ENCODE assay signal across 22 cellular contexts in the genomic region with DNA sequence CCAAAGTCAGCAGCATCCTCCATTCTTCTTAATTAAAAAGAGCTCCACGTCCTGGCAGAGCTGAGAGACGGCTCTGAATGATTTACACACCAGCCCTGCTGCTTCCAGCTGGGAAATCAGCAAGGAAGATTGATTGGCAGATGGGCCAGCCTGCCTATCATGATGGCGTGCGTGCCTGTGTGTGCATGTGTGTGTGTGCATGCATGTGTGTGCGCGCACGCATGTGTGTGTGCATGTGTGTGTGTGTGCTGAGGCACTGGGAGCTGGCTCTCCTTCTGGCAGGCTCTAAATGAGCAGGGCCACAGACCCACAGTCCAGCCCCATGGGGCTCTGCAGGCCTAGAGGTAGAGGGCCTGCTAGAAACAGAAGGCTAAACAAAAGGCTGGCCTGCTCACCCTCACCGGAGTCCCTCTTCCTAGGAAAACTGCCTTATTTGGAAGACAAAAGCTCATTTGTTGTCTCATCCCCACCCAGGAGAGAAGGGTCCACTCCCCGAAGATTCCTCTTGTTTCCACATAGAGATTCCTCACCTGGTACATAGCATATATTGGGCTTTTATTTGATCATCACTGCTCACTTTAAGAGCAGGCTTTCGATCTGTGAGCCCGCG. TPM values are rescaled to one million over a fixed set of nuclear protein-coding genes. Genes with fewer than 3 reads are reported as not detected.
A peak's percentile ranks its signal among the peaks of the same experiment; 100 is the strongest.
DNase-seq lines count a peak whose midpoint lies in the region; ATAC-seq and TF ChIP-seq lines count a peak whose summit lies in the region.
"Had no signal": no experiment of that assay in that cellular context is flagged by ENCODE, and none has a peak within 500 bp of the region (broad histone marks: within the 10 kb centered on the region; RNA-seq: fewer than 3 reads in every experiment).

No MANE protein-coding gene starts in this region.

- WGBS in mesodermal cell (ENCODE audit: insufficient coverage in 2 of 2), 2 experiments: 44 to 66% methylated on average over 7 to 8 of the region's 12 CpGs
- WGBS in smooth muscle cell (ENCODE audit: low lambda C conversion rate): 71% methylated on average over 12 of the region's 12 CpGs

- H3K4me2 ChIP-seq in smooth muscle cell: no peak overlapping the region

- H3K27ac ChIP-seq in WERI-Rb-1 (peak overlapping the region; percentile 80), mesodermal cell (ENCODE audit: low read depth, low read length, severe bottlenecking) (peak overlapping the region; percentile 58), smooth muscle cell (ENCODE audit: low read depth) (no peak overlapping the region)
- H3K27ac ChIP-seq: brain microvascular endothelial cell, GM23248 had no signal

- no peak overlapping the region for H2AFZ ChIP-seq in smooth muscle cell (ENCODE audit: low read depth)
- H2AFZ ChIP-seq: GM23248 had no signal

- no peaks in the 10 kb centered on the region for H4K20me1 ChIP-seq in smooth muscle cell (ENCODE audit: low read depth)

- no peaks in the 10 kb centered on the region for H3K36me3 ChIP-seq in WERI-Rb-1
- H3K36me3 ChIP-seq in mesodermal cell (ENCODE audit: control insufficient read depth, insufficient read depth, low read length): no peaks in the 10 kb centered on the region
- H3K36me3 ChIP-seq in smooth muscle cell (ENCODE audit: low read depth): no peaks in the 10 kb centered on the region
- H3K36me3 ChIP-seq: brain microvascular endothelial cell had no signal

- no peaks in the 10 kb centered on the region for H3K79me2 ChIP-seq in smooth muscle cell (ENCODE audit: low read depth)

- no peak overlapping the region for H3K9ac ChIP-seq in smooth muscle cell (ENCODE audit: low read depth)
- H3K9ac ChIP-seq: GM23248 had no signal

- H3K4me3 ChIP-seq in WERI-Rb-1 (ENCODE audit: low read depth, low read length) (no peak overlapping the region), mesodermal cell (ENCODE audit: extremely low read depth, insufficient read depth, low read length, poor library complexity, severe bottlenecking) (no peak overlapping the region), smooth muscle cell (no peak overlapping the region)
- H3K4me3 ChIP-seq: GM23248 had no signal

- no peaks in the 10 kb centered on the region for H3K27me3 ChIP-seq in WERI-Rb-1 (ENCODE audit: insufficient read depth, low read depth, severe bottlenecking)
- H3K27me3 ChIP-seq in smooth muscle cell (ENCODE audit: low read depth): peaks cover 5% of the 10 kb centered on the region

- TF ChIP-seq CTCF in WERI-Rb-1 (IDR thresholded peaks at IDR 0.05; ENCODE audit: low read depth, low read length) (no peak), smooth muscle cell (IDR thresholded peaks at IDR 0.05; ENCODE audit: borderline replicate concordance, insufficient read depth, poor library complexity, severe bottlenecking) (no peak)

- DNase-seq in ELF-1 (ENCODE audit: low read depth, low spot score) (peak; percentile 85), NCI-H128 (lab: John Stamatoyannopoulos, UW; ENCODE audit: unreplicated experiment) (peak; percentile 26), WERI-Rb-1 (peak; percentile 93), left cardiac atrium (no peak), cerebellar cortex (ENCODE audit: low spot score) (no peak), germinal center (ENCODE audit: low spot score) (no peak), smooth muscle cell (lab: John Stamatoyannopoulos, UW; ENCODE audit: unreplicated experiment) (no peak)
- DNase-seq: activated CD4-positive, alpha-beta T cell treated with anti-CD3 and anti-CD28 coated beads for 1 hour; activated CD8-positive, alpha-beta memory T cell treated with anti-CD3 and anti-CD28 coated beads, Interleukin-2, amount 50 U/mL, for 4 hours; activated naive CD4-positive, alpha-beta T cell treated with anti-CD3 and anti-CD28 coated beads, Interleukin-2, amount 10 ng/mL, durations not matched to agents 7 days and 5 days; AML-193; brain microvascular endothelial cell; DND-41; GM23248; NCI-H748 treated with DMSO at 0.1 percent for 48 hours; occipital lobe; RPMI8226; stimulated activated naive B cell treated with anti-CD40 and anti-IgM and Interleukin-4, amounts not matched to agents 10 μg/mL and 1 μg/mL and 100 μg/mL, for 72 hours had no signal

- no peaks in the 10 kb centered on the region for H3F3A ChIP-seq in smooth muscle cell (ENCODE audit: low read depth)

- H3K9me3 ChIP-seq in WERI-Rb-1 (ENCODE audit: severe bottlenecking) (no peaks in the 10 kb centered on the region), mesodermal cell (ENCODE audit: control insufficient read depth, low read length) (no peaks in the 10 kb centered on the region), smooth muscle cell (replicated peaks; ENCODE audit: low read depth) (no peaks in the 10 kb centered on the region)

- no peak for ATAC-seq in left cardiac atrium

- peaks cover 54% of the 10 kb centered on the region for H3K4me1 ChIP-seq in mesodermal cell (ENCODE audit: control insufficient read depth, insufficient read depth, low read length, poor library complexity, severe bottlenecking)
- peaks cover 31% of the 10 kb centered on the region for H3K4me1 ChIP-seq in smooth muscle cell (ENCODE audit: low read depth)

- intact Hi-C loops in left cardiac atrium (cut with DNase I): no loop called here

RNA-seq across cellular contexts. Expression of gene KLHDC8A, which starts 6.0 kb away (rescaled TPM):
- 5.5 TPM for polyA plus RNA-seq in mesodermal cell (2013, experiment 1 of 2)
- polyA plus RNA-seq in mesodermal cell (2013, experiment 2 of 2): 2.7 TPM
- total RNA-seq in left cardiac atrium (under 1 TPM; 0.31 to 0.53 TPM), smooth muscle cell (0.54 TPM in 1 of 2 replicates, not detected in the other)
- polyA plus RNA-seq in smooth muscle cell: 0.33 and 0.84 TPM in 2 replicates
- total RNA-seq: dermis microvascular lymphatic vessel endothelial cell, GM23248, HT-29, lung microvascular endothelial cell had no signal
- polyA plus RNA-seq: GM23248 had no signal

RNA-seq across cellular contexts. Expression of gene NUAK2, which starts 29.2 kb away (rescaled TPM):
- polyA plus RNA-seq in mesodermal cell (2013, experiment 1 of 2): 10.4 TPM
- polyA plus RNA-seq in mesodermal cell (2013, experiment 2 of 2): 8.3 TPM
- total RNA-seq in left cardiac atrium (1 to 10 TPM; 1.2 to 1.4 TPM), smooth muscle cell (6.6 and 11.3 TPM in 2 replicates)
- polyA plus RNA-seq in smooth muscle cell: 15.8 and 16.8 TPM in 2 replicates

Comparison
In these comparisons a context has a peak if more than half of its experiments do, and no peak if none do; other contexts are left out.
1. DNase-seq: peak in ELF-1 (single experiment), NCI-H128 (single experiment) and WERI-Rb-1 (single experiment); none in left cardiac atrium (single experiment), cerebellar cortex (single experiment), germinal center (single experiment) and smooth muscle cell (single experiment).